ENCODE assay signal across 18 cellular contexts in genomic region chr2:214676421-214677089, GRCh38.
DNase-seq lines count a peak whose midpoint lies in the region; ATAC-seq and TF ChIP-seq lines count a peak whose summit lies in the region.
"Had no signal": no experiment of that assay in that cellular context is flagged by ENCODE, and none has a peak within 500 bp of the region (broad histone marks: within the 10 kb centered on the region; RNA-seq: fewer than 3 reads in every experiment).

No MANE protein-coding gene starts in this region.

- TF ChIP-seq POLR2A in gastrocnemius medialis (IDR thresholded peaks at IDR 0.05), result no peak

- H3K4me1 ChIP-seq in RWPE2 (ENCODE audit: insufficient read depth, poor library complexity, severe bottlenecking) (no peaks in the 10 kb centered on the region), gastrocnemius medialis (no peaks in the 10 kb centered on the region)

- H3K9me3 ChIP-seq in RWPE2 (ENCODE audit: severe bottlenecking) (no peaks in the 10 kb centered on the region), gastrocnemius medialis (no peaks in the 10 kb centered on the region)

- ATAC-seq in GM18858 (IDR thresholded peaks at IDR 0.05; ENCODE audit: unreplicated experiment), result peak; percentile 43
- peak; percentile 40 for ATAC-seq in GM21576 (IDR thresholded peaks at IDR 0.05; ENCODE audit: unreplicated experiment)
- ATAC-seq in HG02973 (IDR thresholded peaks at IDR 0.05; ENCODE audit: unreplicated experiment), result peak; percentile 55
- peak; percentile 21; the same call in 1 of the 3 replicates for ATAC-seq in RWPE2 (ENCODE audit: low read depth)
- ATAC-seq in gastrocnemius medialis, result no peak
- ATAC-seq: GM23338 had no signal

- POLR2A ChIA-PET in GM10248 (lab: Yijun Ruan, JAX), result no interaction called here

- H3K4me3 ChIP-seq in RWPE2 (ENCODE audit: severe bottlenecking) (no peak overlapping the region), gastrocnemius medialis (no peak overlapping the region)
- H3K4me3 ChIP-seq: GM23338 had no signal

- in situ Hi-C loops in gastrocnemius medialis (cut with MboI; ENCODE audit: low sequenced_read_pairs in 4 of 4), result no loop called here

- CTCF ChIA-PET in GM10248 (lab: Yijun Ruan, JAX), result no interaction called here

- H3K27ac ChIP-seq in RWPE2 (ENCODE audit: poor library complexity, severe bottlenecking) (no peak overlapping the region), gastrocnemius medialis (no peak overlapping the region)

- TF ChIP-seq CTCF in RWPE2 (IDR thresholded peaks at IDR 0.05; ENCODE audit: poor library complexity, severe bottlenecking) (no peak), GM10248 (IDR thresholded peaks at IDR 0.05; ENCODE audit: control extremely low read depth, extremely low read depth, low read depth, missing control alignments) (no peak), gastrocnemius medialis (IDR thresholded peaks at IDR 0.05 in 4 of 5, conservative IDR thresholded peaks at IDR 0.05 in 1 of 5) (no peak)

- H3K36me3 ChIP-seq in RWPE2 (ENCODE audit: low read depth) (no peaks in the 10 kb centered on the region), gastrocnemius medialis (no peaks in the 10 kb centered on the region)

- no peaks in the 10 kb centered on the region for H3K27me3 ChIP-seq in RWPE2 (ENCODE audit: insufficient read depth, poor library complexity, severe bottlenecking)
- no peaks in the 10 kb centered on the region for H3K27me3 ChIP-seq in gastrocnemius medialis

- DNase-seq in RWPE2 (ENCODE audit: low spot score) (no peak), NCI-H82 (lab: John Stamatoyannopoulos, UW) (no peak), amygdala (lab: John Stamatoyannopoulos, UW) (no peak), GM10248 (ENCODE audit: extremely low spot score) (no peak), gastrocnemius medialis (no peak)
- DNase-seq: ACHN; CD4-positive, alpha-beta T cell; KBM-7; NCI-H1048; NCI-H146; NCI-H226; NCI-H526 treated with DMSO at 0.1 percent for 48 hours; NK-92 treated with Interleukin-12 subunit alpha and Interleukin-12 subunit beta, amount 100 ng/mL, for 24 hours; T1000 had no signal

- intact Hi-C loops in gastrocnemius medialis (cut with DNase I; ENCODE audit: low total_unique reads), result no loop called here

Comparison
In these comparisons a context has a peak if more than half of its experiments do, and no peak if none do; other contexts are left out.
1. ATAC-seq: peak in GM18858 (single experiment), GM21576 (single experiment), HG02973 (single experiment) and RWPE2 (single experiment); none in gastrocnemius medialis (0 of 2).